Comparison of ENCODE assay signal across 24 cellular contexts in the genomic region with DNA sequence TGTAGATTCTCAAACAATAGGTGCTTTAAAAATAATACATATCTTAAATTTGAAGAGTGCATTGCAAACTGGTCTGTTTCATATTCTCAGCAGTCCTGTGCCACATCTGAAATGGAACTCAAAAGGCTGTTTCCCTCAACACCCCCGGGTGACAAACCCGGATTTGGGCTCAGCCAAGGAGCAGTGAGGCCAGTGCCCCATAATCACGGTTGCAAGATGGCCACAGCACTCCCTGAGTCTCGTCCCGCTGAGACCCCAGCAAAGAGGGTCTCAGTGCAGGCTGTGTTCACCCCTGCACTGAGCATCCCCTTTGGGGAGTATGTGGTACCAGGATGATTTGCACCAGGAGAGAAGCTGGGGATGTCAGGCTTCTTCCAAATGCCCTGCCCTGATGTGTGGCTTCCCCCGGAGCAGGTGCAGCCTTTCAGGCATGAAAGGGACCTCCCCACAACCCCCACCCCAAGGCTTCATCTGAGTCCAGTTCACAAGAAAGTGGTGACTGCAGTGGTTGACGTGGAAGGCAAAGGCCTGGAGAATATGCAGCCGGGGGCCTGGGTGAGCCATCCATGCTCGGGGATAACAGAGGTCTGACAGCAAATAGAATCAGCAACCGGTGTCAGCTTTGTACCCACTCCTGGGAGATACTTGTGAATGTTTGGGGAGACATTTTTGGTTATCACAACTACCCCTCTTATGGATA.
DNase-seq lines count a peak whose midpoint lies in the region; ATAC-seq and TF ChIP-seq lines count a peak whose summit lies in the region.
"Had no signal": no experiment of that assay in that cellular context is flagged by ENCODE, and none has a peak within 500 bp of the region (broad histone marks: within the 10 kb centered on the region; RNA-seq: fewer than 3 reads in every experiment).

No MANE protein-coding gene starts in this region.

- ATAC-seq in HCT116 (peak; percentile 41), SK-N-SH treated with all-trans-retinoic acid at 6 μM for 48 hours (peak; percentile 51)
- ATAC-seq: heart left ventricle had no signal

- H3K23ac ChIP-seq in trophoblast cell (ENCODE audit: low read length), result no peak overlapping the region

- no peak overlapping the region for H3K18ac ChIP-seq in trophoblast cell (ENCODE audit: low read length)

- no TSS peak for BruUV-seq in HCT116 (replicated peaks; lab: Mats Ljungman, UMichigan)

- H2AFZ ChIP-seq in HCT116 (ENCODE audit: low read depth, low read length, poor library complexity, severe bottlenecking) (no peak overlapping the region), trophoblast cell (ENCODE audit: insufficient read depth, low read length, poor library complexity) (no peak overlapping the region)

- H2BK12ac ChIP-seq in trophoblast cell (ENCODE audit: low read length), result no peak overlapping the region

- H3K4me3 ChIP-seq in HCT116 (replicated peaks in 1 of 2; ENCODE audit: low read depth in 1 of 2, low read length in 2 of 2) (no peak overlapping the region), kidney epithelial cell (ENCODE audit: low read depth, low read length) (no peak overlapping the region), spleen (no peak overlapping the region), HAP-1 (no peak overlapping the region), trophoblast cell (ENCODE audit: low read depth, low read length) (no peak overlapping the region)
- H3K4me3 ChIP-seq: esophagus muscularis mucosa, heart left ventricle, lower lobe of right lung, skin epidermis had no signal

- DNase-seq in HCT116 (ENCODE audit: low read depth, low spot score), result no peak
- DNase-seq in kidney epithelial cell (ENCODE audit: low read depth), result peak; percentile 61
- peak; percentile 52 for DNase-seq in spleen
- DNase-seq in DMS 273 treated with DMSO at 0.1 percent for 48 hours (lab: John Stamatoyannopoulos, UW), result no peak
- DNase-seq in HAP-1 (ENCODE audit: low spot score in 2 of 2), result no peak
- DNase-seq in hypothalamus (lab: John Stamatoyannopoulos, UW), result no peak
- no peak for DNase-seq in trophoblast cell
- DNase-seq: activated CD4-positive, alpha-beta T cell treated with anti-CD3 and anti-CD28 coated beads, Interleukin-2, amount 50 U/mL, for 1 hour; activated CD8-positive, alpha-beta memory T cell treated with anti-CD3 and anti-CD28 coated beads, Interleukin-2, amount 50 U/mL, for 48 hours; activated gamma-delta T cell; effector CD4-positive, alpha-beta T cell; heart left ventricle; immature natural killer cell; lower lobe of right lung; naive B cell; NCI-H1092 treated with DMSO at 0.1 percent for 48 hours; NCI-H2081; NCI-H510A; SHP77; stimulated activated CD4-positive, alpha-beta T cell treated with anti-CD3 and anti-CD28 coated beads, Interleukin-4, amount 100 ng/mL, for 4 hours had no signal

- TF ChIP-seq RAD21 in HCT116 (IDR thresholded peaks at IDR 0.05; ENCODE audit: low read depth), result no peak

- POLR2A ChIA-PET in HCT116 (lab: Charles Lee), result interaction anchor here (1.5 kb wide), 1 partner anchor 8 kb away, joined by 3 read pairs; no protein-coding TSS in a partner anchor

- no peak overlapping the region for H3K14ac ChIP-seq in trophoblast cell (ENCODE audit: low read length)

- whole genome bisulfite sequencing in spleen, 5 donors, result 75 to 89% (median 86%) methylated on average over 9 to 10 of the region's 10 CpGs
- WGBS in trophoblast cell (ENCODE audit: extremely low coverage, insufficient coverage, insufficient read length), result no CpG with 5 or more reads among the region's 10 CpGs

- H3K27me3 ChIP-seq in HCT116 (ENCODE audit: insufficient read depth, low read length) (no peaks in the 10 kb centered on the region), kidney epithelial cell (ENCODE audit: control insufficient read depth, insufficient read depth, low read length) (no peaks in the 10 kb centered on the region), spleen (replicated peaks in 1 of 7) (no peaks in the 10 kb centered on the region), HAP-1 (ENCODE audit: low read depth) (no peaks in the 10 kb centered on the region), trophoblast cell (ENCODE audit: insufficient read depth, low read length) (no peaks in the 10 kb centered on the region)
- H3K27me3 ChIP-seq: esophagus muscularis mucosa, heart left ventricle had no signal

- H3K4ac ChIP-seq in trophoblast cell (ENCODE audit: low read depth, low read length), result no peak overlapping the region

- TF ChIP-seq CTCF in HCT116 (IDR thresholded peaks at IDR 0.05 in 2 of 3, conservative IDR thresholded peaks at IDR 0.05 in 1 of 3; ENCODE audit: borderline replicate concordance in 1 of 3, insufficient read depth in 1 of 3, low read depth in 2 of 3, low read length in 2 of 3) (no peak), kidney epithelial cell (IDR thresholded peaks at IDR 0.05; ENCODE audit: insufficient read depth, low read length, poor library complexity, severe bottlenecking) (no peak), spleen (IDR thresholded peaks at IDR 0.05 in 8 of 11, conservative IDR thresholded peaks at IDR 0.05 in 3 of 11) (no peak)

- H4K8ac ChIP-seq in trophoblast cell (ENCODE audit: low read depth, low read length), result no peak overlapping the region

- H3K9ac ChIP-seq in HCT116 (ENCODE audit: low read length) (no peak overlapping the region; the same call in 1 of the 2 replicates), trophoblast cell (ENCODE audit: low read length) (no peak overlapping the region)
- H3K9ac ChIP-seq: KMS-11 had no signal

- no peaks in the 10 kb centered on the region for H3K9me2 ChIP-seq in HCT116 (ENCODE audit: insufficient read depth)

- in situ Hi-C loops in HAP-1 (cut with MboI; ENCODE audit: low sequenced_read_pairs), result no loop called here

- no peak overlapping the region for H2AK5ac ChIP-seq in trophoblast cell (ENCODE audit: low read length)

- no peak for TF ChIP-seq POLR2A in HCT116 (IDR thresholded peaks at IDR 0.05; ENCODE audit: borderline replicate concordance, extremely low read depth, insufficient read depth, insufficient read length)
- no peak for TF ChIP-seq POLR2A in spleen (IDR thresholded peaks at IDR 0.05)

- H3K79me2 ChIP-seq in HCT116 (ENCODE audit: insufficient read depth, low read length) (no peaks in the 10 kb centered on the region), trophoblast cell (ENCODE audit: control insufficient read depth, insufficient read depth, low read length, poor library complexity) (no peaks in the 10 kb centered on the region)

- RAD21 ChIA-PET in HCT116 (lab: Charles Lee; ENCODE audit: low non-redundant PET in 1 of 2, low total read pairs in 2 of 2, uncharacterized antibody in 2 of 2, unreplicated experiment in 2 of 2), result no interaction called here

- H3K36me3 ChIP-seq in HCT116 (ENCODE audit: control insufficient read depth in 1 of 2, insufficient read depth in 2 of 2, low read length in 2 of 2) (no peaks in the 10 kb centered on the region), kidney epithelial cell (ENCODE audit: control insufficient read depth, insufficient read depth, low read length) (no peaks in the 10 kb centered on the region), spleen (no peaks in the 10 kb centered on the region), HAP-1 (replicated peaks) (no peaks in the 10 kb centered on the region), trophoblast cell (ENCODE audit: control insufficient read depth in 1 of 2, insufficient read depth in 2 of 2, low read length in 2 of 2) (no peaks in the 10 kb centered on the region)
- H3K36me3 ChIP-seq: esophagus muscularis mucosa, heart left ventricle, lower lobe of right lung had no signal

- H4K12ac ChIP-seq in trophoblast cell (ENCODE audit: low read depth, low read length), result no peak overlapping the region

- H2BK120ac ChIP-seq in trophoblast cell (ENCODE audit: insufficient read depth, low read length, poor library complexity), result no peak overlapping the region

- H3K4me2 ChIP-seq in HCT116 (ENCODE audit: low read length) (peak overlapping the region; percentile 61), trophoblast cell (ENCODE audit: low read length) (no peak overlapping the region)
- H3K4me2 ChIP-seq: KMS-11 had no signal

- no peak overlapping the region for H4K91ac ChIP-seq in trophoblast cell (ENCODE audit: low read depth, low read length)

- H3K9me3 ChIP-seq in HCT116 (ENCODE audit: control insufficient read depth in 1 of 2, insufficient read depth in 1 of 2, low read depth in 1 of 2, low read length in 2 of 2), result no peaks in the 10 kb centered on the region
- H3K9me3 ChIP-seq in spleen, result no peaks in the 10 kb centered on the region
- H3K9me3 ChIP-seq in HAP-1, result no peaks in the 10 kb centered on the region
- peaks cover 4% of the 10 kb centered on the region for H3K9me3 ChIP-seq in trophoblast cell (ENCODE audit: insufficient read depth, low read depth, low read length)
- H3K9me3 ChIP-seq: esophagus muscularis mucosa, heart left ventricle, lower lobe of right lung had no signal

- intact Hi-C loops in HCT116 (cut with micrococcal nuclease), result no loop called here
- intact Hi-C loops in spleen (cut with DNase I; ENCODE audit: low total_unique reads), result no loop called here

- H3K27ac ChIP-seq in HCT116 (ENCODE audit: low read depth, low read length), result no peak overlapping the region
- H3K27ac ChIP-seq in spleen, result no peak overlapping the region
- H3K27ac ChIP-seq in trophoblast cell (ENCODE audit: low read depth, low read length), result no peak overlapping the region
- H3K27ac ChIP-seq: esophagus muscularis mucosa, heart left ventricle, KMS-11, lower lobe of right lung had no signal

- H3K79me1 ChIP-seq in trophoblast cell (ENCODE audit: low read length), result no peaks in the 10 kb centered on the region

- H3K4me1 ChIP-seq in HCT116 (ENCODE audit: control insufficient read depth in 1 of 2, insufficient read depth in 2 of 2, low read length in 2 of 2), result peaks cover 3 to 21% of the 10 kb centered on the region in 2 experiments
- H3K4me1 ChIP-seq in spleen, result no peaks in the 10 kb centered on the region
- H3K4me1 ChIP-seq in HAP-1, result no peaks in the 10 kb centered on the region
- H3K4me1 ChIP-seq in trophoblast cell (ENCODE audit: control insufficient read depth in 1 of 2, insufficient read depth in 2 of 2, low read length in 2 of 2), result peaks cover 5% of the 10 kb centered on the region in 2 experiments
- H3K4me1 ChIP-seq: heart left ventricle, lower lobe of right lung had no signal

- H4K20me1 ChIP-seq in HCT116 (ENCODE audit: insufficient read depth), result no peaks in the 10 kb centered on the region

- no peak overlapping the region for H2BK5ac ChIP-seq in trophoblast cell (ENCODE audit: low read depth, low read length, poor library complexity)

- CTCF ChIA-PET in HCT116 (lab: Charles Lee), result no interaction called here

TF ChIP-seq in HCT116, 20 proteins besides CTCF, POLR2A, EP300 and RAD21 (continues in another document):
- TF ChIP-seq, protein P1, sequence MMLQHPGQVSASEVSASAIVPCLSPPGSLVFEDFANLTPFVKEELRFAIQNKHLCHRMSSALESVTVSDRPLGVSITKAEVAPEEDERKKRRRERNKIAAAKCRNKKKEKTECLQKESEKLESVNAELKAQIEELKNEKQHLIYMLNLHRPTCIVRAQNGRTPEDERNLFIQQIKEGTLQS (IDR thresholded peaks at IDR 0.05), result no peak
- TF ChIP-seq CBX3 (IDR thresholded peaks at IDR 0.05; ENCODE audit: low read depth), result no peak

TF ChIP-seq in SK-N-SH treated with all-trans-retinoic acid at 6 μM for 48 hours, 23 proteins besides CTCF, POLR2A, EP300 and RAD21 (continues in another document):
- TF ChIP-seq ZNF565 (CRISPR knock-in tag; conservative IDR thresholded peaks at IDR 0.05; ENCODE audit: low read depth) (no peak), ZFP30 (CRISPR knock-in tag; IDR thresholded peaks at IDR 0.05) (no peak), ISL1 (CRISPR knock-in tag; IDR thresholded peaks at IDR 0.05) (no peak)

Comparison
In these comparisons a context has a peak if more than half of its experiments do, and no peak if none do; other contexts are left out.
1. DNase-seq: peak in kidney epithelial cell (single experiment) and spleen (single experiment); none in HCT116 (single experiment), DMS 273 treated with DMSO at 0.1 percent for 48 hours (single experiment), HAP-1 (0 of 2), hypothalamus (0 of 51) and trophoblast cell (0 of 2).